1 cellular context compared by ENCODE assay signal in the genomic region with DNA sequence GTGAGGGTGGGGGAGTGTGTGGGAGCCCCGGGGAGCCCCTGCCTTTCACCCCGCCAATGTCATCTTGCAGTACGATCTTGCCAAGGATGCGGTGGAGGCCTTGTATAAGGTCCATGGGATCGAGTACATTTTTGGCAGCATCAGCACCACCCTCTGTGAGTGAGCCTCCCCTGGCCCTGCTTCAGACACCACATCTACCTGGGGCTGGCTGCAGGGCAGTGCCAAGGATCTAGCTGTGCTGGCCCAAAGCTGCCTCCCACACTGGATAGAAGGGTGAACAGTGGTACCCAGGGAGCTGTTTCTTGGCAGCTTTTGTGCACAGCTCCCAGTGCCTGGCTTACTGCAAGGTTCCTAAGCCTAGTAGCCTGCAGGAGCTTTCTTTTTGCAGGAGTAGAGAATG.
TF ChIP-seq lines count a peak whose summit lies in the region.

No MANE protein-coding gene starts in this region.

TF ChIP-seq in H1, 55 proteins besides CTCF, POLR2A, EP300 and RAD21 (continued from another document):
- TF ChIP-seq, protein P1, sequence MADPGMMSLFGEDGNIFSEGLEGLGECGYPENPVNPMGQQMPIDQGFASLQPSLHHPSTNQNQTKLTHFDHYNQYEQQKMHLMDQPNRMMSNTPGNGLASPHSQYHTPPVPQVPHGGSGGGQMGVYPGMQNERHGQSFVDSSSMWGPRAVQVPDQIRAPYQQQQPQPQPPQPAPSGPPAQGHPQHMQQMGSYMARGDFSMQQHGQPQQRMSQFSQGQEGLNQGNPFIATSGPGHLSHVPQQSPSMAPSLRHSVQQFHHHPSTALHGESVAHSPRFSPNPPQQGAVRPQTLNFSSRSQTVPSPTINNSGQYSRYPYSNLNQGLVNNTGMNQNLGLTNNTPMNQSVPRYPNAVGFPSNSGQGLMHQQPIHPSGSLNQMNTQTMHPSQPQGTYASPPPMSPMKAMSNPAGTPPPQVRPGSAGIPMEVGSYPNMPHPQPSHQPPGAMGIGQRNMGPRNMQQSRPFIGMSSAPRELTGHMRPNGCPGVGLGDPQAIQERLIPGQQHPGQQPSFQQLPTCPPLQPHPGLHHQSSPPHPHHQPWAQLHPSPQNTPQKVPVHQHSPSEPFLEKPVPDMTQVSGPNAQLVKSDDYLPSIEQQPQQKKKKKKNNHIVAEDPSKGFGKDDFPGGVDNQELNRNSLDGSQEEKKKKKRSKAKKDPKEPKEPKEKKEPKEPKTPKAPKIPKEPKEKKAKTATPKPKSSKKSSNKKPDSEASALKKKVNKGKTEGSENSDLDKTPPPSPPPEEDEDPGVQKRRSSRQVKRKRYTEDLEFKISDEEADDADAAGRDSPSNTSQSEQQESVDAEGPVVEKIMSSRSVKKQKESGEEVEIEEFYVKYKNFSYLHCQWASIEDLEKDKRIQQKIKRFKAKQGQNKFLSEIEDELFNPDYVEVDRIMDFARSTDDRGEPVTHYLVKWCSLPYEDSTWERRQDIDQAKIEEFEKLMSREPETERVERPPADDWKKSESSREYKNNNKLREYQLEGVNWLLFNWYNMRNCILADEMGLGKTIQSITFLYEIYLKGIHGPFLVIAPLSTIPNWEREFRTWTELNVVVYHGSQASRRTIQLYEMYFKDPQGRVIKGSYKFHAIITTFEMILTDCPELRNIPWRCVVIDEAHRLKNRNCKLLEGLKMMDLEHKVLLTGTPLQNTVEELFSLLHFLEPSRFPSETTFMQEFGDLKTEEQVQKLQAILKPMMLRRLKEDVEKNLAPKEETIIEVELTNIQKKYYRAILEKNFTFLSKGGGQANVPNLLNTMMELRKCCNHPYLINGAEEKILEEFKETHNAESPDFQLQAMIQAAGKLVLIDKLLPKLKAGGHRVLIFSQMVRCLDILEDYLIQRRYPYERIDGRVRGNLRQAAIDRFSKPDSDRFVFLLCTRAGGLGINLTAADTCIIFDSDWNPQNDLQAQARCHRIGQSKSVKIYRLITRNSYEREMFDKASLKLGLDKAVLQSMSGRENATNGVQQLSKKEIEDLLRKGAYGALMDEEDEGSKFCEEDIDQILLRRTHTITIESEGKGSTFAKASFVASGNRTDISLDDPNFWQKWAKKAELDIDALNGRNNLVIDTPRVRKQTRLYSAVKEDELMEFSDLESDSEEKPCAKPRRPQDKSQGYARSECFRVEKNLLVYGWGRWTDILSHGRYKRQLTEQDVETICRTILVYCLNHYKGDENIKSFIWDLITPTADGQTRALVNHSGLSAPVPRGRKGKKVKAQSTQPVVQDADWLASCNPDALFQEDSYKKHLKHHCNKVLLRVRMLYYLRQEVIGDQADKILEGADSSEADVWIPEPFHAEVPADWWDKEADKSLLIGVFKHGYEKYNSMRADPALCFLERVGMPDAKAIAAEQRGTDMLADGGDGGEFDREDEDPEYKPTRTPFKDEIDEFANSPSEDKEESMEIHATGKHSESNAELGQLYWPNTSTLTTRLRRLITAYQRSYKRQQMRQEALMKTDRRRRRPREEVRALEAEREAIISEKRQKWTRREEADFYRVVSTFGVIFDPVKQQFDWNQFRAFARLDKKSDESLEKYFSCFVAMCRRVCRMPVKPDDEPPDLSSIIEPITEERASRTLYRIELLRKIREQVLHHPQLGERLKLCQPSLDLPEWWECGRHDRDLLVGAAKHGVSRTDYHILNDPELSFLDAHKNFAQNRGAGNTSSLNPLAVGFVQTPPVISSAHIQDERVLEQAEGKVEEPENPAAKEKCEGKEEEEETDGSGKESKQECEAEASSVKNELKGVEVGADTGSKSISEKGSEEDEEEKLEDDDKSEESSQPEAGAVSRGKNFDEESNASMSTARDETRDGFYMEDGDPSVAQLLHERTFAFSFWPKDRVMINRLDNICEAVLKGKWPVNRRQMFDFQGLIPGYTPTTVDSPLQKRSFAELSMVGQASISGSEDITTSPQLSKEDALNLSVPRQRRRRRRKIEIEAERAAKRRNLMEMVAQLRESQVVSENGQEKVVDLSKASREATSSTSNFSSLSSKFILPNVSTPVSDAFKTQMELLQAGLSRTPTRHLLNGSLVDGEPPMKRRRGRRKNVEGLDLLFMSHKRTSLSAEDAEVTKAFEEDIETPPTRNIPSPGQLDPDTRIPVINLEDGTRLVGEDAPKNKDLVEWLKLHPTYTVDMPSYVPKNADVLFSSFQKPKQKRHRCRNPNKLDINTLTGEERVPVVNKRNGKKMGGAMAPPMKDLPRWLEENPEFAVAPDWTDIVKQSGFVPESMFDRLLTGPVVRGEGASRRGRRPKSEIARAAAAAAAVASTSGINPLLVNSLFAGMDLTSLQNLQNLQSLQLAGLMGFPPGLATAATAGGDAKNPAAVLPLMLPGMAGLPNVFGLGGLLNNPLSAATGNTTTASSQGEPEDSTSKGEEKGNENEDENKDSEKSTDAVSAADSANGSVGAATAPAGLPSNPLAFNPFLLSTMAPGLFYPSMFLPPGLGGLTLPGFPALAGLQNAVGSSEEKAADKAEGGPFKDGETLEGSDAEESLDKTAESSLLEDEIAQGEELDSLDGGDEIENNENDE (IDR thresholded peaks at IDR 0.05; ENCODE audit: insufficient replicate concordance, low read length) = no peak
- TF ChIP-seq, protein P2, sequence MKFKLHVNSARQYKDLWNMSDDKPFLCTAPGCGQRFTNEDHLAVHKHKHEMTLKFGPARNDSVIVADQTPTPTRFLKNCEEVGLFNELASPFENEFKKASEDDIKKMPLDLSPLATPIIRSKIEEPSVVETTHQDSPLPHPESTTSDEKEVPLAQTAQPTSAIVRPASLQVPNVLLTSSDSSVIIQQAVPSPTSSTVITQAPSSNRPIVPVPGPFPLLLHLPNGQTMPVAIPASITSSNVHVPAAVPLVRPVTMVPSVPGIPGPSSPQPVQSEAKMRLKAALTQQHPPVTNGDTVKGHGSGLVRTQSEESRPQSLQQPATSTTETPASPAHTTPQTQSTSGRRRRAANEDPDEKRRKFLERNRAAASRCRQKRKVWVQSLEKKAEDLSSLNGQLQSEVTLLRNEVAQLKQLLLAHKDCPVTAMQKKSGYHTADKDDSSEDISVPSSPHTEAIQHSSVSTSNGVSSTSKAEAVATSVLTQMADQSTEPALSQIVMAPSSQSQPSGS (IDR thresholded peaks at IDR 0.05; ENCODE audit: low read length) = no peak
TF ChIP-seq in H1: peak in this region for 0.
